ENCODE assay signal across 1 cellular context in the genomic region with DNA sequence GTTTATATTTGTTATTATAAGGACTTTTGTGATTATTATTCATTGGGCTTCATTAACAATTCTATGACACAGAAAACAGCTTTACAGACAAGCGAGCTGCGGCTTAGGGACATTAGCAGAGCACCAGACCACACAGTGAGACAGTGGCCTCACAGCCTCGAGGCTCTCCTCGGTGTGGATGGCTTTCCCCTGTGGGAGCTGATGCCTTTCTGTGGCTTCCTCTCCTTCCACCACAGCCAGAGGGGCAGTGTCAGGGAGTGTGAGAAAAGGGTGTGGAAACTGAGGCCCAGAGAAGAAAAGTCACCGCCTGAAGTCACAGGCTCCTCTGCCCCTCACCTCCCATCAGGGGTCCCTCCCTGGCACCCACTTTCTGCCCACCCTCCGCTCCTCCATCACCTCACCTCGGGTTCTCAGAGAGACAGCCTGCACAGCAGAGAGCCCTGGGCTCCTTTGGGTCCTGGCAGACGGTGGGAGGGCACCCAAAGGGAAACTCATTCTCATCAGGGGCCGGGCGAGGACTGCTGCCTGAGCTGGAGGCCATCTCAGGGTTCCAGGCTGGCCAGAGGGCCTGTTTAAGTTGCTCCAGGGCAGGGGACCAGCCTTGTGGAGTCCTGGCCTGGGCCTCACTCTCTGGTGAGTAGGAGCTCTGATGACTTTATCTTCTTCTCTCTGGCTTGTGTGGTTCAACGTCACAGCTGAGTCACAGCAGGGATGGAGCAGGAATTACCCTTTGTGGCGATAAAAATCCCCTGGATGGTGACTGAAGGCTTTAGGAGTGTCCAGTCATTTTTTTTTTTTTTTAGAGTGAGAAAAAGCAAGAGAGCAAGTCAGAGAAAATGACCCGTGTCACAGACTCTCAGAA.
TF ChIP-seq lines count a peak whose summit lies in the region.

No MANE protein-coding gene starts in this region.

TF ChIP-seq in K562, 482 proteins besides CTCF, POLR2A, EP300 and RAD21 (continued from another document and continues in another):
- TF ChIP-seq, protein P1, sequence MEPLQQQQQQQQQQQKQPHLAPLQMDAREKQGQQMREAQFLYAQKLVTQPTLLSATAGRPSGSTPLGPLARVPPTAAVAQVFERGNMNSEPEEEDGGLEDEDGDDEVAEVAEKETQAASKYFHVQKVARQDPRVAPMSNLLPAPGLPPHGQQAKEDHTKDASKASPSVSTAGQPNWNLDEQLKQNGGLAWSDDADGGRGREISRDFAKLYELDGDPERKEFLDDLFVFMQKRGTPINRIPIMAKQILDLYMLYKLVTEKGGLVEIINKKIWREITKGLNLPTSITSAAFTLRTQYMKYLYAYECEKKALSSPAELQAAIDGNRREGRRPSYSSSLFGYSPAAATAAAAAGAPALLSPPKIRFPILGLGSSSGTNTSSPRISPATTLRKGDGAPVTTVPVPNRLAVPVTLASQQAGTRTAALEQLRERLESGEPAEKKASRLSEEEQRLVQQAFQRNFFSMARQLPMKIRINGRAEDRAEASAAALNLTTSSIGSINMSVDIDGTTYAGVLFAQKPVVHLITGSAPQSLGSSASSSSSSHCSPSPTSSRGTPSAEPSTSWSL (CRISPR knock-in tag; IDR thresholded peaks at IDR 0.05; ENCODE audit: borderline replicate concordance): no peak
- TF ChIP-seq HCFC1 (IDR thresholded peaks at IDR 0.05; ENCODE audit: low read depth, low read length) (no peak), MXD1 (CRISPR knock-in tag; IDR thresholded peaks at IDR 0.05; ENCODE audit: borderline replicate concordance, poor library complexity, severe bottlenecking) (no peak), THRAP3 (IDR thresholded peaks at IDR 0.05; ENCODE audit: borderline replicate concordance) (no peak), U2AF1 (optimal IDR thresholded peaks at IDR 0.05; ENCODE audit: low read depth, low read length) (no peak), JUND (IDR thresholded peaks at IDR 0.05; ENCODE audit: borderline replicate concordance, low read depth, low read length) (peak; percentile 95), JUND (tag; IDR thresholded peaks at IDR 0.05; ENCODE audit: borderline replicate concordance, low read depth, low read length) (peak; percentile 92; the same call in 2 of the 3 replicates), CREM (IDR thresholded peaks at IDR 0.05; ENCODE audit: low read depth) (peak; percentile 92), DPF2 (IDR thresholded peaks at IDR 0.05) (0 out of 2 replicates have a peak, but pooled peaks have one; percentile 16), MEIS2 (IDR thresholded peaks at IDR 0.05; ENCODE audit: partially characterized antibody) (no peak), IRF9 (tag; IDR thresholded peaks at IDR 0.05) (no peak), ZNF696 (CRISPR knock-in tag; conservative IDR thresholded peaks at IDR 0.05) (no peak), ZBTB12 (CRISPR knock-in tag; IDR thresholded peaks at IDR 0.05) (peak; percentile 51; the same call in 1 of the 2 replicates), THRA (IDR thresholded peaks at IDR 0.05) (no peak), XRCC4 (IDR thresholded peaks at IDR 0.05; ENCODE audit: extremely low read depth, insufficient read depth, insufficient read length) (no peak), ZNF778 (CRISPR knock-in tag; IDR thresholded peaks at IDR 0.05) (no peak), CCAR2 (IDR thresholded peaks at IDR 0.05; ENCODE audit: low read depth, low read length) (no peak), KDM2B (CRISPR knock-in tag; IDR thresholded peaks at IDR 0.05) (no peak), NFE2 (IDR thresholded peaks at IDR 0.05; ENCODE audit: low read depth) (peak; percentile 38; the same call in 1 of the 2 replicates), ATF1 (CRISPR knock-in tag; IDR thresholded peaks at IDR 0.05) (no peak; the same call in 1 of the 2 replicates), ATF1 (tag; IDR thresholded peaks at IDR 0.05) (peak; percentile 83), FOS (IDR thresholded peaks at IDR 0.05; ENCODE audit: extremely low read depth, insufficient read length) (peak; percentile 27), HDAC2 (IDR thresholded peaks at IDR 0.05) (0 out of 2 replicates have a peak, but pooled peaks have one; percentile 75), ZNF699 (CRISPR knock-in tag; IDR thresholded peaks at IDR 0.05; ENCODE audit: insufficient replicate concordance) (no peak), L3MBTL2 (IDR thresholded peaks at IDR 0.05) (no peak), ATF3 (IDR thresholded peaks at IDR 0.05) (peak; percentile 75), ATF3 (CRISPR knock-in tag; conservative IDR thresholded peaks at IDR 0.05) (no peak), KDM1A (IDR thresholded peaks at IDR 0.05) (peak; percentile 72 to 82; a peak in 3 of 4 replicates), TEAD1 (CRISPR knock-in tag; IDR thresholded peaks at IDR 0.05) (0 out of 4 replicates have a peak, but pooled peaks of 1 of the 2 experiments have one; percentile 13), ZFX (CRISPR knock-in tag; IDR thresholded peaks at IDR 0.05) (no peak), GABPB2 (CRISPR knock-in tag; conservative IDR thresholded peaks at IDR 0.05) (no peak), JUN (IDR thresholded peaks at IDR 0.05; ENCODE audit: borderline replicate concordance, low read depth, low read length) (peak; percentile 89), JUN (CRISPR knock-in tag; IDR thresholded peaks at IDR 0.05; ENCODE audit: borderline replicate concordance) (0 out of 2 replicates have a peak, but pooled peaks have one; percentile 26), POLR2G (IDR thresholded peaks at IDR 0.05; ENCODE audit: low read depth, low read length) (0 out of 2 replicates have a peak, but pooled peaks have one; percentile 23), ZBTB7A (IDR thresholded peaks at IDR 0.05; ENCODE audit: borderline replicate concordance, control insufficient read depth, low read depth, low read length) (no peak), ZNF347 (CRISPR knock-in tag; IDR thresholded peaks at IDR 0.05; ENCODE audit: low read depth) (no peak), ZNF644 (tag; IDR thresholded peaks at IDR 0.05; ENCODE audit: low read depth) (no peak)
- TF ChIP-seq, protein P2, sequence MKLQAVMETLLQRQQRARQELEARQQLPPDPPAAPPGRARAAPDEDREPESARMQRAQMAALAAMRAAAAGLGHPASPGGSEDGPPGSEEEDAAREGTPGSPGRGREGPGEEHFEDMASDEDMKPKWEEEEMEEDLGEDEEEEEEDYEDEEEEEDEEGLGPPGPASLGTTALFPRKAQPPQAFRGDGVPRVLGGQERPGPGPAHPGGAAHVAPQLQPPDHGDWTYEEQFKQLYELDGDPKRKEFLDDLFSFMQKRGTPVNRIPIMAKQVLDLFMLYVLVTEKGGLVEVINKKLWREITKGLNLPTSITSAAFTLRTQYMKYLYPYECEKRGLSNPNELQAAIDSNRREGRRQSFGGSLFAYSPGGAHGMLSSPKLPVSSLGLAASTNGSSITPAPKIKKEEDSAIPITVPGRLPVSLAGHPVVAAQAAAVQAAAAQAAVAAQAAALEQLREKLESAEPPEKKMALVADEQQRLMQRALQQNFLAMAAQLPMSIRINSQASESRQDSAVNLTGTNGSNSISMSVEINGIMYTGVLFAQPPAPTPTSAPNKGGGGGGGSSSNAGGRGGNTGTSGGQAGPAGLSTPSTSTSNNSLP (IDR thresholded peaks at IDR 0.05; ENCODE audit: borderline replicate concordance, low read depth, low read length): no peak
- TF ChIP-seq, protein P3, sequence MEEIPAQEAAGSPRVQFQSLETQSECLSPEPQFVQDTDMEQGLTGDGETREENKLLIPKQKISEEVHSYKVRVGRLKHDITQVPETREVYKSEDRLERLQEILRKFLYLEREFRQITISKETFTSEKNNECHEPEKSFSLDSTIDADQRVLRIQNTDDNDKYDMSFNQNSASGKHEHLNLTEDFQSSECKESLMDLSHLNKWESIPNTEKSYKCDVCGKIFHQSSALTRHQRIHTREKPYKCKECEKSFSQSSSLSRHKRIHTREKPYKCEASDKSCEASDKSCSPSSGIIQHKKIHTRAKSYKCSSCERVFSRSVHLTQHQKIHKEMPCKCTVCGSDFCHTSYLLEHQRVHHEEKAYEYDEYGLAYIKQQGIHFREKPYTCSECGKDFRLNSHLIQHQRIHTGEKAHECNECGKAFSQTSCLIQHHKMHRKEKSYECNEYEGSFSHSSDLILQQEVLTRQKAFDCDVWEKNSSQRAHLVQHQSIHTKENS (CRISPR knock-in tag; IDR thresholded peaks at IDR 0.05): no peak
- TF ChIP-seq, protein P4, sequence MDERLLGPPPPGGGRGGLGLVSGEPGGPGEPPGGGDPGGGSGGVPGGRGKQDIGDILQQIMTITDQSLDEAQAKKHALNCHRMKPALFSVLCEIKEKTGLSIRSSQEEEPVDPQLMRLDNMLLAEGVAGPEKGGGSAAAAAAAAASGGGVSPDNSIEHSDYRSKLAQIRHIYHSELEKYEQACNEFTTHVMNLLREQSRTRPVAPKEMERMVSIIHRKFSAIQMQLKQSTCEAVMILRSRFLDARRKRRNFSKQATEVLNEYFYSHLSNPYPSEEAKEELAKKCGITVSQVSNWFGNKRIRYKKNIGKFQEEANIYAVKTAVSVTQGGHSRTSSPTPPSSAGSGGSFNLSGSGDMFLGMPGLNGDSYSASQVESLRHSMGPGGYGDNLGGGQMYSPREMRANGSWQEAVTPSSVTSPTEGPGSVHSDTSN (CRISPR knock-in tag; IDR thresholded peaks at IDR 0.05; ENCODE audit: low read depth): no peak
- TF ChIP-seq, protein P4 (tag; conservative IDR thresholded peaks at IDR 0.05; ENCODE audit: low read depth): no peak
- TF ChIP-seq, protein P5, sequence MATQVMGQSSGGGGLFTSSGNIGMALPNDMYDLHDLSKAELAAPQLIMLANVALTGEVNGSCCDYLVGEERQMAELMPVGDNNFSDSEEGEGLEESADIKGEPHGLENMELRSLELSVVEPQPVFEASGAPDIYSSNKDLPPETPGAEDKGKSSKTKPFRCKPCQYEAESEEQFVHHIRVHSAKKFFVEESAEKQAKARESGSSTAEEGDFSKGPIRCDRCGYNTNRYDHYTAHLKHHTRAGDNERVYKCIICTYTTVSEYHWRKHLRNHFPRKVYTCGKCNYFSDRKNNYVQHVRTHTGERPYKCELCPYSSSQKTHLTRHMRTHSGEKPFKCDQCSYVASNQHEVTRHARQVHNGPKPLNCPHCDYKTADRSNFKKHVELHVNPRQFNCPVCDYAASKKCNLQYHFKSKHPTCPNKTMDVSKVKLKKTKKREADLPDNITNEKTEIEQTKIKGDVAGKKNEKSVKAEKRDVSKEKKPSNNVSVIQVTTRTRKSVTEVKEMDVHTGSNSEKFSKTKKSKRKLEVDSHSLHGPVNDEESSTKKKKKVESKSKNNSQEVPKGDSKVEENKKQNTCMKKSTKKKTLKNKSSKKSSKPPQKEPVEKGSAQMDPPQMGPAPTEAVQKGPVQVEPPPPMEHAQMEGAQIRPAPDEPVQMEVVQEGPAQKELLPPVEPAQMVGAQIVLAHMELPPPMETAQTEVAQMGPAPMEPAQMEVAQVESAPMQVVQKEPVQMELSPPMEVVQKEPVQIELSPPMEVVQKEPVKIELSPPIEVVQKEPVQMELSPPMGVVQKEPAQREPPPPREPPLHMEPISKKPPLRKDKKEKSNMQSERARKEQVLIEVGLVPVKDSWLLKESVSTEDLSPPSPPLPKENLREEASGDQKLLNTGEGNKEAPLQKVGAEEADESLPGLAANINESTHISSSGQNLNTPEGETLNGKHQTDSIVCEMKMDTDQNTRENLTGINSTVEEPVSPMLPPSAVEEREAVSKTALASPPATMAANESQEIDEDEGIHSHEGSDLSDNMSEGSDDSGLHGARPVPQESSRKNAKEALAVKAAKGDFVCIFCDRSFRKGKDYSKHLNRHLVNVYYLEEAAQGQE (CRISPR knock-in tag; IDR thresholded peaks at IDR 0.05; ENCODE audit: low read depth): no peak
